In the genomic region with DNA sequence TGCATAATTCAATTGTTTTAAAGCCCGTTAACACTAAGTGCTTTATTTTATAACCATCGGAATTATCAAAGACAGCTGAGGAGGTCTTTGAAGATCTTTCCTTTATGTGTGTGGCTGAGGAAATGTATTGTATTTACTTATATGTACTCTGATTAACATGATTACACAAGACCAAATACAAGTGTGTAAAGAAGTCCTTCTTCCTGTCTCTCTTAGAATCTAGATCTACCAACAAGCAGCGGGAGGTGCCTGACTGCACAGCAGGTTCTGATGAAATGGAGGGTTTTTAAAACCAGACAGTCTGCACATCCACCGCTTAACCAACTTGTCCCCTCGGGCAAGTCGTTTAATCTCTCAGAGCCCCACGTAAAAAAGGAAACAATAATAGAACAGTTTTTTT, we compare ENCODE assay signal across 13 cellular contexts.
DNase-seq lines count a peak whose midpoint lies in the region; ATAC-seq and TF ChIP-seq lines count a peak whose summit lies in the region.
"Had no signal": no experiment of that assay in that cellular context is flagged by ENCODE, and none has a peak within 500 bp of the region (broad histone marks: within the 10 kb centered on the region; RNA-seq: fewer than 3 reads in every experiment).

No MANE protein-coding gene starts in this region.

- H3K27me3 ChIP-seq in WERI-Rb-1 (ENCODE audit: insufficient read depth, low read depth, severe bottlenecking): no peaks in the 10 kb centered on the region
- no peaks in the 10 kb centered on the region for H3K27me3 ChIP-seq in CD8-positive, alpha-beta T cell (ENCODE audit: insufficient read depth, low read length)
- H3K27me3 ChIP-seq: MG63 had no signal

- no peaks in the 10 kb centered on the region for H3K36me3 Mint-ChIP-seq in activated CD4-positive, alpha-beta T cell treated with anti-CD3 and anti-CD28 coated beads, Interleukin-2, amount 10 ng/mL, durations not matched to agents 24 days and 14 days (ENCODE audit: low read depth)
- no peaks in the 10 kb centered on the region for H3K36me3 Mint-ChIP-seq in CD8-positive, alpha-beta T cell
- H3K36me3 Mint-ChIP-seq: CD8-positive, alpha-beta memory T cell had no signal

- CTCF ChIA-PET in CD8-positive, alpha-beta T cell (lab: Charles Lee): no interaction called here

- H3K36me3 ChIP-seq in WERI-Rb-1: no peaks in the 10 kb centered on the region
- no peaks in the 10 kb centered on the region for H3K36me3 ChIP-seq in CD8-positive, alpha-beta T cell (ENCODE audit: insufficient read depth, low read length)
- H3K36me3 ChIP-seq: MG63 had no signal

- H3K27ac ChIP-seq in WERI-Rb-1: peak overlapping the region; percentile 40
- H3K27ac ChIP-seq in CD8-positive, alpha-beta T cell (ENCODE audit: low read depth, low read length): no peak overlapping the region

- TF ChIP-seq CTCF in WERI-Rb-1 (IDR thresholded peaks at IDR 0.05; ENCODE audit: low read depth, low read length): no peak
- no peak for TF ChIP-seq CTCF in CD8-positive, alpha-beta T cell (IDR thresholded peaks at IDR 0.05)

- H3K27ac Mint-ChIP-seq in activated CD4-positive, alpha-beta T cell treated with anti-CD3 and anti-CD28 coated beads, Interleukin-2, amount 10 ng/mL, durations not matched to agents 24 days and 14 days: no peak overlapping the region
- no peak overlapping the region for H3K27ac Mint-ChIP-seq in CD8-positive, alpha-beta T cell
- H3K27ac Mint-ChIP-seq: CD8-positive, alpha-beta memory T cell had no signal

- no peaks in the 10 kb centered on the region for H3K9me3 ChIP-seq in WERI-Rb-1 (ENCODE audit: severe bottlenecking)
- no peaks in the 10 kb centered on the region for H3K9me3 ChIP-seq in CD8-positive, alpha-beta T cell (ENCODE audit: low read length)
- H3K9me3 ChIP-seq: MG63 had no signal

- ATAC-seq in CD8-positive, alpha-beta T cell: no peak
- ATAC-seq: HepG2 had no signal

- peak; percentile 8 for DNase-seq in activated CD4-positive, alpha-beta T cell treated with anti-CD3 and anti-CD28 coated beads, Interleukin-2, amount 10 ng/mL, durations not matched to agents 24 days and 14 days
- no peak for DNase-seq in activated CD4-positive, alpha-beta T cell treated with anti-CD3 and anti-CD28 coated beads, Interleukin-2, amount 50 U/mL, for 4 hours
- peak; percentile 74 to 94 for DNase-seq in NCI-H2081 (lab: John Stamatoyannopoulos, UW)
- DNase-seq in WERI-Rb-1: peak; percentile 49
- no peak for DNase-seq in activated effector memory CD4-positive, alpha-beta T cell treated with Interleukin-2 at 50 U/mL for 16 hours
- DNase-seq in CD8-positive, alpha-beta T cell: no peak
- DNase-seq in HuH-7.5 (ENCODE audit: low spot score): no peak
- DNase-seq: CD8-positive, alpha-beta memory T cell; MG63; NCI-H524 treated with DMSO at 0.1 percent for 48 hours; SHP77; T-helper 2 cell had no signal

- no peaks in the 10 kb centered on the region for H3K27me3 Mint-ChIP-seq in activated CD4-positive, alpha-beta T cell treated with anti-CD3 and anti-CD28 coated beads, Interleukin-2, amount 10 ng/mL, durations not matched to agents 24 days and 14 days
- H3K27me3 Mint-ChIP-seq in CD8-positive, alpha-beta T cell (ENCODE audit: low read depth): no peaks in the 10 kb centered on the region
- H3K27me3 Mint-ChIP-seq: CD8-positive, alpha-beta memory T cell had no signal

- intact Hi-C loops in activated CD4-positive, alpha-beta T cell treated with anti-CD3 and anti-CD28 coated beads, Interleukin-2, amount 10 ng/mL, durations not matched to agents 24 days and 14 days (cut with micrococcal nuclease): no loop called here
- intact Hi-C loops in CD8-positive, alpha-beta T cell (cut with DNase I, micrococcal nuclease): no loop called here

- H3K4me1 Mint-ChIP-seq in activated CD4-positive, alpha-beta T cell treated with anti-CD3 and anti-CD28 coated beads, Interleukin-2, amount 10 ng/mL, durations not matched to agents 24 days and 14 days: no peaks in the 10 kb centered on the region
- no peaks in the 10 kb centered on the region for H3K4me1 Mint-ChIP-seq in CD8-positive, alpha-beta T cell (ENCODE audit: low read depth)

- H3K4me3 ChIP-seq in WERI-Rb-1 (ENCODE audit: low read depth, low read length): peak overlapping the region; percentile 12
- H3K4me3 ChIP-seq in CD8-positive, alpha-beta T cell (ENCODE audit: low read depth, low read length): no peak overlapping the region
- H3K4me3 ChIP-seq: MG63 had no signal

- no peak overlapping the region for H3K4me3 Mint-ChIP-seq in activated CD4-positive, alpha-beta T cell treated with anti-CD3 and anti-CD28 coated beads, Interleukin-2, amount 10 ng/mL, durations not matched to agents 24 days and 14 days
- H3K4me3 Mint-ChIP-seq in CD8-positive, alpha-beta T cell: no peak overlapping the region
- H3K4me3 Mint-ChIP-seq: CD8-positive, alpha-beta memory T cell had no signal

- POLR2A ChIA-PET in CD8-positive, alpha-beta T cell (lab: Charles Lee): no interaction called here

- no peaks in the 10 kb centered on the region for H3K9me3 Mint-ChIP-seq in activated CD4-positive, alpha-beta T cell treated with anti-CD3 and anti-CD28 coated beads, Interleukin-2, amount 10 ng/mL, durations not matched to agents 24 days and 14 days
- no peaks in the 10 kb centered on the region for H3K9me3 Mint-ChIP-seq in CD8-positive, alpha-beta T cell

- H3K4me1 ChIP-seq in CD8-positive, alpha-beta T cell (ENCODE audit: insufficient read depth, low read length): no peaks in the 10 kb centered on the region

Comparison
In these comparisons a context has a peak if more than half of its experiments do, and no peak if none do; other contexts are left out.
1. DNase-seq: peak in activated CD4-positive, alpha-beta T cell treated with anti-CD3 and anti-CD28 coated beads, Interleukin-2, amount 10 ng/mL, durations not matched to agents 24 days and 14 days (single experiment), NCI-H2081 (2 of 2) and WERI-Rb-1 (single experiment); none in activated CD4-positive, alpha-beta T cell treated with anti-CD3 and anti-CD28 coated beads, Interleukin-2, amount 50 U/mL, for 4 hours (0 of 2), activated effector memory CD4-positive, alpha-beta T cell treated with Interleukin-2 at 50 U/mL for 16 hours (single experiment), CD8-positive, alpha-beta T cell (0 of 7) and HuH-7.5 (single experiment).